Comparison of ENCODE assay signal across 3 cellular contexts in the genomic region with DNA sequence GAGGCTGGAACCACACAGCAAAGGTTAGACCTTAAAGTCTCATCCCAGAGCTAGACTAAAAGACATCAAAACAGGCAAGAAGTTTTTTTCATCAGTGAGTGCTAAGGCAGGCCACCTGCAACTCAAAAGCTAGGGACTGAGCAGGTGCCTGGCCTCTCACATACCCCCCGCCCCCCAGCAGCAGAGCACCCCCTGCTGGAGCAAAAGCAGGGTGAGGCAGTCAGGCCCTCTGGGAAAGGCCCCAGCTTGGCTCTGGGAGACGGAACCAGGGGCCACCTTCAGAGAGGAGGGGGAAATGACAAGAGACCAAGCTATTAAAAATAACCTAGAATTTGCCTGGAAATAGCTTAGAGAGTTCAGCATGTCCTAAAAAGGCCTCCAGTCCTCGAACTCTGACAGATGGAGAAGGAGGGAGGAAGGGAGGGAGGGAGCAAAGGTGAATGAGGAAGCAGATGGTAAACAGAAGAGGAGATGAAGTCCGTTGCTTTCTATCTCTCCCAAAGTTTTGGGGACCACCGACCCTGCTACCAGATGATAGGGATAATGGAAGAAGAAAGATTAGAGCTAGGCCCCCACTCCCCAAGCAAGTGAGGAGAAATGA.
TF ChIP-seq lines count a peak whose summit lies in the region.

No MANE protein-coding gene starts in this region.

TF ChIP-seq in GM23338, 12 proteins besides CTCF, POLR2A, EP300 and RAD21:
- no peak for TF ChIP-seq POLR2AphosphoS5 (IDR thresholded peaks at IDR 0.05; ENCODE audit: low read depth)
- TF ChIP-seq JUNB (IDR thresholded peaks at IDR 0.05; ENCODE audit: unreplicated experiment), result no peak
- TF ChIP-seq EZH2 (IDR thresholded peaks at IDR 0.05; ENCODE audit: low read depth, unreplicated experiment), result no peak
- no peak for TF ChIP-seq STAT1 (IDR thresholded peaks at IDR 0.05; ENCODE audit: unreplicated experiment)
- TF ChIP-seq, protein P1, sequence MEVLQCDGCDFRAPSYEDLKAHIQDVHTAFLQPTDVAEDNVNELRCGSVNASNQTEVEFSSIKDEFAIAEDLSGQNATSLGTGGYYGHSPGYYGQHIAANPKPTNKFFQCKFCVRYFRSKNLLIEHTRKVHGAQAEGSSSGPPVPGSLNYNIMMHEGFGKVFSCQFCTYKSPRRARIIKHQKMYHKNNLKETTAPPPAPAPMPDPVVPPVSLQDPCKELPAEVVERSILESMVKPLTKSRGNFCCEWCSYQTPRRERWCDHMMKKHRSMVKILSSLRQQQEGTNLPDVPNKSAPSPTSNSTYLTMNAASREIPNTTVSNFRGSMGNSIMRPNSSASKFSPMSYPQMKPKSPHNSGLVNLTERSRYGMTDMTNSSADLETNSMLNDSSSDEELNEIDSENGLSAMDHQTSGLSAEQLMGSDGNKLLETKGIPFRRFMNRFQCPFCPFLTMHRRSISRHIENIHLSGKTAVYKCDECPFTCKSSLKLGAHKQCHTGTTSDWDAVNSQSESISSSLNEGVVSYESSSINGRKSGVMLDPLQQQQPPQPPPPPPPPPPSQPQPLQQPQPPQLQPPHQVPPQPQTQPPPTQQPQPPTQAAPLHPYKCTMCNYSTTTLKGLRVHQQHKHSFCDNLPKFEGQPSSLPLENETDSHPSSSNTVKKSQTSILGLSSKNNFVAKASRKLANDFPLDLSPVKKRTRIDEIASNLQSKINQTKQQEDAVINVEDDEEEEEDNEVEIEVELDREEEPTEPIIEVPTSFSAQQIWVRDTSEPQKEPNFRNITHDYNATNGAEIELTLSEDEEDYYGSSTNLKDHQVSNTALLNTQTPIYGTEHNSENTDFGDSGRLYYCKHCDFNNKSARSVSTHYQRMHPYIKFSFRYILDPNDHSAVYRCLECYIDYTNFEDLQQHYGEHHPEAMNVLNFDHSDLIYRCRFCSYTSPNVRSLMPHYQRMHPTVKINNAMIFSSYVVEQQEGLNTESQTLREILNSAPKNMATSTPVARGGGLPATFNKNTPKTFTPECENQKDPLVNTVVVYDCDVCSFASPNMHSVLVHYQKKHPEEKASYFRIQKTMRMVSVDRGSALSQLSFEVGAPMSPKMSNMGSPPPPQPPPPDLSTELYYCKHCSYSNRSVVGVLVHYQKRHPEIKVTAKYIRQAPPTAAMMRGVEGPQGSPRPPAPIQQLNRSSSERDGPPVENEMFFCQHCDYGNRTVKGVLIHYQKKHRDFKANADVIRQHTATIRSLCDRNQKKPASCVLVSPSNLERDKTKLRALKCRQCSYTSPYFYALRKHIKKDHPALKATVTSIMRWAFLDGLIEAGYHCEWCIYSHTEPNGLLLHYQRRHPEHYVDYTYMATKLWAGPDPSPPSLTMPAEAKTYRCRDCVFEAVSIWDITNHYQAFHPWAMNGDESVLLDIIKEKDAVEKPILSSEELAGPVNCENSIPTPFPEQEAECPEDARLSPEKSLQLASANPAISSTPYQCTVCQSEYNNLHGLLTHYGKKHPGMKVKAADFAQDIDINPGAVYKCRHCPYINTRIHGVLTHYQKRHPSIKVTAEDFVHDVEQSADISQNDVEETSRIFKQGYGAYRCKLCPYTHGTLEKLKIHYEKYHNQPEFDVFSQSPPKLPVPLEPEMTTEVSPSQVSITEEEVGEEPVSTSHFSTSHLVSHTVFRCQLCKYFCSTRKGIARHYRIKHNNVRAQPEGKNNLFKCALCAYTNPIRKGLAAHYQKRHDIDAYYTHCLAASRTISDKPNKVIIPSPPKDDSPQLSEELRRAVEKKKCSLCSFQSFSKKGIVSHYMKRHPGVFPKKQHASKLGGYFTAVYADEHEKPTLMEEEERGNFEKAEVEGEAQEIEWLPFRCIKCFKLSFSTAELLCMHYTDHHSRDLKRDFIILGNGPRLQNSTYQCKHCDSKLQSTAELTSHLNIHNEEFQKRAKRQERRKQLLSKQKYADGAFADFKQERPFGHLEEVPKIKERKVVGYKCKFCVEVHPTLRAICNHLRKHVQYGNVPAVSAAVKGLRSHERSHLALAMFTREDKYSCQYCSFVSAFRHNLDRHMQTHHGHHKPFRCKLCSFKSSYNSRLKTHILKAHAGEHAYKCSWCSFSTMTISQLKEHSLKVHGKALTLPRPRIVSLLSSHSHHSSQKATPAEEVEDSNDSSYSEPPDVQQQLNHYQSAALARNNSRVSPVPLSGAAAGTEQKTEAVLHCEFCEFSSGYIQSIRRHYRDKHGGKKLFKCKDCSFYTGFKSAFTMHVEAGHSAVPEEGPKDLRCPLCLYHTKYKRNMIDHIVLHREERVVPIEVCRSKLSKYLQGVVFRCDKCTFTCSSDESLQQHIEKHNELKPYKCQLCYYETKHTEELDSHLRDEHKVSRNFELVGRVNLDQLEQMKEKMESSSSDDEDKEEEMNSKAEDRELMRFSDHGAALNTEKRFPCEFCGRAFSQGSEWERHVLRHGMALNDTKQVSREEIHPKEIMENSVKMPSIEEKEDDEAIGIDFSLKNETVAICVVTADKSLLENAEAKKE (CRISPR knock-in tag; IDR thresholded peaks at IDR 0.05), result no peak
- no peak for TF ChIP-seq ZNF114 (CRISPR knock-in tag; IDR thresholded peaks at IDR 0.05)
- TF ChIP-seq EZH2phosphoT487 (IDR thresholded peaks at IDR 0.05; ENCODE audit: unreplicated experiment), result no peak
- TF ChIP-seq CREB1 (CRISPR knock-in tag; IDR thresholded peaks at IDR 0.05; ENCODE audit: low read depth), result no peak

TF ChIP-seq in GM12878, 131 proteins besides CTCF, POLR2A, EP300 and RAD21:
- TF ChIP-seq TCF3 (IDR thresholded peaks at IDR 0.05; ENCODE audit: borderline replicate concordance, insufficient read depth, low read depth, low read length), result no peak
- no peak for TF ChIP-seq ZNF384 (IDR thresholded peaks at IDR 0.05; ENCODE audit: borderline replicate concordance, low read depth, low read length)
- 0 out of 2 replicates have a peak, but pooled peaks have one; percentile 31 for TF ChIP-seq SMC3 (IDR thresholded peaks at IDR 0.05; ENCODE audit: borderline replicate concordance, low read length)
TF ChIP-seq in GM12878: peak in this region for 1.

TF ChIP-seq in liver, 16 proteins besides CTCF, POLR2A, EP300 and RAD21:
- TF ChIP-seq, protein P2, sequence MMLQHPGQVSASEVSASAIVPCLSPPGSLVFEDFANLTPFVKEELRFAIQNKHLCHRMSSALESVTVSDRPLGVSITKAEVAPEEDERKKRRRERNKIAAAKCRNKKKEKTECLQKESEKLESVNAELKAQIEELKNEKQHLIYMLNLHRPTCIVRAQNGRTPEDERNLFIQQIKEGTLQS (IDR thresholded peaks at IDR 0.05), result no peak
- TF ChIP-seq, protein P3, sequence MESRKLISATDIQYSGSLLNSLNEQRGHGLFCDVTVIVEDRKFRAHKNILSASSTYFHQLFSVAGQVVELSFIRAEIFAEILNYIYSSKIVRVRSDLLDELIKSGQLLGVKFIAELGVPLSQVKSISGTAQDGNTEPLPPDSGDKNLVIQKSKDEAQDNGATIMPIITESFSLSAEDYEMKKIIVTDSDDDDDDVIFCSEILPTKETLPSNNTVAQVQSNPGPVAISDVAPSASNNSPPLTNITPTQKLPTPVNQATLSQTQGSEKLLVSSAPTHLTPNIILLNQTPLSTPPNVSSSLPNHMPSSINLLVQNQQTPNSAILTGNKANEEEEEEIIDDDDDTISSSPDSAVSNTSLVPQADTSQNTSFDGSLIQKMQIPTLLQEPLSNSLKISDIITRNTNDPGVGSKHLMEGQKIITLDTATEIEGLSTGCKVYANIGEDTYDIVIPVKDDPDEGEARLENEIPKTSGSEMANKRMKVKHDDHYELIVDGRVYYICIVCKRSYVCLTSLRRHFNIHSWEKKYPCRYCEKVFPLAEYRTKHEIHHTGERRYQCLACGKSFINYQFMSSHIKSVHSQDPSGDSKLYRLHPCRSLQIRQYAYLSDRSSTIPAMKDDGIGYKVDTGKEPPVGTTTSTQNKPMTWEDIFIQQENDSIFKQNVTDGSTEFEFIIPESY (IDR thresholded peaks at IDR 0.05), result no peak
- no peak for TF ChIP-seq FOXA1 (IDR thresholded peaks at IDR 0.05)
- TF ChIP-seq EGR1 (IDR thresholded peaks at IDR 0.05; ENCODE audit: low read depth in 2 of 2), result no peak
- TF ChIP-seq, protein P4, sequence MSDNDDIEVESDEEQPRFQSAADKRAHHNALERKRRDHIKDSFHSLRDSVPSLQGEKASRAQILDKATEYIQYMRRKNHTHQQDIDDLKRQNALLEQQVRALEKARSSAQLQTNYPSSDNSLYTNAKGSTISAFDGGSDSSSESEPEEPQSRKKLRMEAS (IDR thresholded peaks at IDR 0.05), result no peak
- TF ChIP-seq RXRA (IDR thresholded peaks at IDR 0.05), result no peak
- TF ChIP-seq YY1 (IDR thresholded peaks at IDR 0.05), result no peak
